ENCODE assay signal across 21 cellular contexts in the genomic region with DNA sequence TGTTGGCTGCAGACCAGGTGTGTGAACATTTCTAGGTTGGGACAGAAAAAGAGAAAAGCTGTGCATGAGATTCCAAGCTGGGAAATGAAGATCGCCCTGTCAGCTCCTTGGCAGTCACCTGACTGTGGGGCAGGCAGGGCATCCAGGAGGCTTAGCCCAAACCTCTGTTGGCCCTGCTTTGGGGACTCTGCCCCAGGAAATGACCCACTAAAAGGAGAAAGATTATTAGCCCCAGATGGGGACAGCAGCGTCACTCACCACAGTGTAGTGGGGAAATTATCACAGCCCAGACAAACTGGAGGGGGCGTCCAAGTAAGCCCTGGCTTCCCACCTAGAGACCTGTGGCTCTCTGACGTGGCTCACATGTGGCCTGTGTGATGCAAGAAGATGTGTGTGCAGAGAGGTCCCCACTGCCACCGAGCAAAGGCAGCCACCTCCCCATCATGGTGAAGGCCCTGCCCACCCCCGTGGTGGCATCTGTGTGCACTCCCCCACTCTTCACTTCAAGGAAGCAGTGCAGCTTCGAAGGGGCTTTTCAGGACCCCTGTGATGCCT. TPM values are rescaled to one million over a fixed set of nuclear protein-coding genes. Genes with fewer than 3 reads are reported as not detected.
DNase-seq lines count a peak whose midpoint lies in the region; ATAC-seq and TF ChIP-seq lines count a peak whose summit lies in the region.
"Had no signal": no experiment of that assay in that cellular context is flagged by ENCODE, and none has a peak within 500 bp of the region (broad histone marks: within the 10 kb centered on the region; RNA-seq: fewer than 3 reads in every experiment).

No MANE protein-coding gene starts in this region.

- 36% methylated on average over 2 of the region's 7 CpGs for WGBS in SK-N-SH (ENCODE audit: low lambda C conversion rate)
- 57 to 81% (median 75%) methylated on average over 7 of the region's 7 CpGs for WGBS in ovary, 3 donors

- no peak overlapping the region for H3K4me2 ChIP-seq in SK-N-SH
- H3K4me2 ChIP-seq: KMS-11 had no signal

- no peaks in the 10 kb centered on the region for H3K79me2 ChIP-seq in SK-N-SH (ENCODE audit: insufficient read depth)

- H3K9ac ChIP-seq in SK-N-SH, result no peak overlapping the region
- H3K9ac ChIP-seq: KMS-11 had no signal

- H4K20me1 ChIP-seq in SK-N-SH (ENCODE audit: insufficient read depth), result no peaks in the 10 kb centered on the region

- H3K36me3 ChIP-seq in SK-N-SH (replicated peaks in 1 of 2; ENCODE audit: control insufficient read depth in 1 of 2, insufficient read depth in 2 of 2, low read length in 1 of 2) (no peaks in the 10 kb centered on the region), ovary (no peaks in the 10 kb centered on the region)

- peaks cover 5% of the 10 kb centered on the region for H3K27me3 Mint-ChIP-seq in activated T-cell treated with anti-CD3 and anti-CD28 coated beads, Interleukin-2, amount 50 U/mL, for 24 hours
- peaks cover 5% of the 10 kb centered on the region for H3K27me3 Mint-ChIP-seq in activated T-cell treated with anti-CD3 and anti-CD28 coated beads, Interleukin-2, amount 50 U/mL, for 72 hours (ENCODE audit: low read depth)
- H3K27me3 Mint-ChIP-seq in T-helper 17 cell, result peaks cover 7% of the 10 kb centered on the region

- TF ChIP-seq POLR2A in ovary (IDR thresholded peaks at IDR 0.05), result no peak

- H3K27ac ChIP-seq in SK-N-SH (ENCODE audit: low read depth in 2 of 2, low read length in 1 of 2) (no peak overlapping the region), ovary (no peak overlapping the region)
- H3K27ac ChIP-seq: 22Rv1, KMS-11 had no signal

- H3K4me3 ChIP-seq in SK-N-SH (ENCODE audit: low read depth in 2 of 2, low read length in 1 of 2) (no peak overlapping the region), ovary (no peak overlapping the region)

- no peaks in the 10 kb centered on the region for H3K9me2 ChIP-seq in SK-N-SH

- no peak overlapping the region for H3K4me3 Mint-ChIP-seq in activated T-cell treated with anti-CD3 and anti-CD28 coated beads, Interleukin-2, amount 50 U/mL, for 24 hours
- H3K4me3 Mint-ChIP-seq in activated T-cell treated with anti-CD3 and anti-CD28 coated beads, Interleukin-2, amount 50 U/mL, for 72 hours, result no peak overlapping the region
- no peak overlapping the region for H3K4me3 Mint-ChIP-seq in T-helper 17 cell
- H3K4me3 Mint-ChIP-seq: HFFc6 had no signal

- intact Hi-C loops in ovary (cut with DNase I), result no loop called here

- peaks cover 37% of the 10 kb centered on the region for H3K4me1 Mint-ChIP-seq in activated T-cell treated with anti-CD3 and anti-CD28 coated beads, Interleukin-2, amount 50 U/mL, for 24 hours (ENCODE audit: low read depth)
- peaks cover 31% of the 10 kb centered on the region for H3K4me1 Mint-ChIP-seq in activated T-cell treated with anti-CD3 and anti-CD28 coated beads, Interleukin-2, amount 50 U/mL, for 72 hours (ENCODE audit: low read depth)
- peaks cover 26% of the 10 kb centered on the region for H3K4me1 Mint-ChIP-seq in T-helper 17 cell

- no peaks in the 10 kb centered on the region for H3F3A ChIP-seq in SK-N-SH (replicated peaks; ENCODE audit: insufficient read depth)

- DNase-seq in SK-N-SH, result peak; percentile 12
- DNase-seq in activated T-cell treated with anti-CD3 and anti-CD28 coated beads, Interleukin-2, amount 50 U/mL, for 24 hours, result peak; percentile 2
- DNase-seq in activated T-cell treated with anti-CD3 and anti-CD28 coated beads, Interleukin-2, amount 50 U/mL, for 72 hours, result no peak
- DNase-seq in T-helper 17 cell, result no peak
- DNase-seq in ovary, result peak in 3 of 5 donors; percentile 2 to 9 (median 3)
- DNase-seq in NCI-H1105 treated with DMSO at 0.1 percent for 48 hours (lab: John Stamatoyannopoulos, UW), result no peak
- DNase-seq in NCI-H226, result no peak
- DNase-seq: DMS 273 treated with DMSO at 0.1 percent for 48 hours, GDM1, HFFc6, MV-4-11, NCI-H1417, NCI-H187, NCI-H2107, NCI-H2227 treated with DMSO at 0.1 percent for 48 hours, NCI-H524 had no signal

- no peak overlapping the region for H2AFZ ChIP-seq in SK-N-SH (ENCODE audit: low read depth)

- POLR2A ChIA-PET in SK-N-SH (lab: Yijun Ruan, JAX), result no interaction called here

- H3K36me3 Mint-ChIP-seq in activated T-cell treated with anti-CD3 and anti-CD28 coated beads, Interleukin-2, amount 50 U/mL, for 24 hours (ENCODE audit: low read depth), result peaks cover 6% of the 10 kb centered on the region
- H3K36me3 Mint-ChIP-seq in activated T-cell treated with anti-CD3 and anti-CD28 coated beads, Interleukin-2, amount 50 U/mL, for 72 hours (ENCODE audit: insufficient read depth in 2 of 2), result peaks cover 0 to 11% of the 10 kb centered on the region in 2 donors
- peaks cover 7% of the 10 kb centered on the region for H3K36me3 Mint-ChIP-seq in T-helper 17 cell (ENCODE audit: low read depth)

- no peak overlapping the region for H3K27ac Mint-ChIP-seq in activated T-cell treated with anti-CD3 and anti-CD28 coated beads, Interleukin-2, amount 50 U/mL, for 24 hours
- no peak overlapping the region for H3K27ac Mint-ChIP-seq in activated T-cell treated with anti-CD3 and anti-CD28 coated beads, Interleukin-2, amount 50 U/mL, for 72 hours
- H3K27ac Mint-ChIP-seq in T-helper 17 cell, result peak overlapping the region; percentile 39
- H3K27ac Mint-ChIP-seq: HFFc6 had no signal

- H3K4me1 ChIP-seq in SK-N-SH (ENCODE audit: control insufficient read depth in 1 of 2, insufficient read depth in 2 of 2, low read depth in 1 of 2, low read length in 1 of 2) (peaks cover 0 to 2% of the 10 kb centered on the region in 2 experiments; a peak in 1 of 4 replicates), ovary (ENCODE audit: insufficient read depth) (no peaks in the 10 kb centered on the region)

- CTCF ChIA-PET in SK-N-SH (lab: Yijun Ruan, JAX), result interaction anchor here (1.3 kb wide), 1 partner anchor 16 kb away, joined by 4 read pairs; no protein-coding TSS in a partner anchor

- TF ChIP-seq EP300 in SK-N-SH (IDR thresholded peaks at IDR 0.05; ENCODE audit: borderline replicate concordance in 1 of 2, low read depth in 1 of 2, low read length in 1 of 2) (no peak), ovary (IDR thresholded peaks at IDR 0.05) (no peak)

- H3K9me3 Mint-ChIP-seq in activated T-cell treated with anti-CD3 and anti-CD28 coated beads, Interleukin-2, amount 50 U/mL, for 24 hours, result peaks cover 10% of the 10 kb centered on the region
- H3K9me3 Mint-ChIP-seq in activated T-cell treated with anti-CD3 and anti-CD28 coated beads, Interleukin-2, amount 50 U/mL, for 72 hours, result peaks cover 4 to 5% of the 10 kb centered on the region in 2 donors
- H3K9me3 Mint-ChIP-seq: HFFc6 had no signal

- TF ChIP-seq RAD21 in SK-N-SH (IDR thresholded peaks at IDR 0.05; ENCODE audit: low read length), result no peak

- no peak for ATAC-seq in SK-N-SH treated with all-trans-retinoic acid at 6 μM for 48 hours
- ATAC-seq in activated T-cell treated with anti-CD3 and anti-CD28 coated beads, Interleukin-2, amount 50 U/mL, for 72 hours (replicated peaks in 1 of 2), result no peak
- ATAC-seq in T-helper 17 cell, result no peak

- no peaks in the 10 kb centered on the region for H3K27me3 ChIP-seq in SK-N-SH (ENCODE audit: insufficient read depth)
- no peaks in the 10 kb centered on the region for H3K27me3 ChIP-seq in ovary

- TF ChIP-seq CTCF in SK-N-SH (IDR thresholded peaks at IDR 0.05) (no peak), ovary (IDR thresholded peaks at IDR 0.05) (no peak)

- no peaks in the 10 kb centered on the region for H3K9me3 ChIP-seq in SK-N-SH
- H3K9me3 ChIP-seq in T-helper 17 cell (ENCODE audit: control insufficient read depth, low read length, poor library complexity, severe bottlenecking), result no peaks in the 10 kb centered on the region
- no peaks in the 10 kb centered on the region for H3K9me3 ChIP-seq in ovary

TF ChIP-seq in SK-N-SH, 30 proteins besides CTCF, POLR2A, EP300 and RAD21:
- TF ChIP-seq TAF1 (IDR thresholded peaks at IDR 0.05; ENCODE audit: borderline replicate concordance, low read depth, low read length), result no peak
- no peak for TF ChIP-seq TEAD4 (IDR thresholded peaks at IDR 0.05; ENCODE audit: borderline replicate concordance, insufficient read depth)
- TF ChIP-seq GABPA (IDR thresholded peaks at IDR 0.05; ENCODE audit: low read depth), result no peak
- TF ChIP-seq TCF12 (IDR thresholded peaks at IDR 0.05), result no peak

TF ChIP-seq in SK-N-SH treated with all-trans-retinoic acid at 6 μM for 48 hours, 23 proteins besides CTCF, POLR2A, EP300 and RAD21 (continues in another document):
- TF ChIP-seq PPARA (CRISPR knock-in tag; IDR thresholded peaks at IDR 0.05; ENCODE audit: borderline replicate concordance) (no peak), ZC3H10 (CRISPR knock-in tag; IDR thresholded peaks at IDR 0.05) (no peak), ESRRG (CRISPR knock-in tag; IDR thresholded peaks at IDR 0.05) (no peak), ZNF8 (CRISPR knock-in tag; IDR thresholded peaks at IDR 0.05) (no peak), BACH2 (CRISPR knock-in tag; IDR thresholded peaks at IDR 0.05; ENCODE audit: borderline replicate concordance) (no peak)
- TF ChIP-seq, protein P1, sequence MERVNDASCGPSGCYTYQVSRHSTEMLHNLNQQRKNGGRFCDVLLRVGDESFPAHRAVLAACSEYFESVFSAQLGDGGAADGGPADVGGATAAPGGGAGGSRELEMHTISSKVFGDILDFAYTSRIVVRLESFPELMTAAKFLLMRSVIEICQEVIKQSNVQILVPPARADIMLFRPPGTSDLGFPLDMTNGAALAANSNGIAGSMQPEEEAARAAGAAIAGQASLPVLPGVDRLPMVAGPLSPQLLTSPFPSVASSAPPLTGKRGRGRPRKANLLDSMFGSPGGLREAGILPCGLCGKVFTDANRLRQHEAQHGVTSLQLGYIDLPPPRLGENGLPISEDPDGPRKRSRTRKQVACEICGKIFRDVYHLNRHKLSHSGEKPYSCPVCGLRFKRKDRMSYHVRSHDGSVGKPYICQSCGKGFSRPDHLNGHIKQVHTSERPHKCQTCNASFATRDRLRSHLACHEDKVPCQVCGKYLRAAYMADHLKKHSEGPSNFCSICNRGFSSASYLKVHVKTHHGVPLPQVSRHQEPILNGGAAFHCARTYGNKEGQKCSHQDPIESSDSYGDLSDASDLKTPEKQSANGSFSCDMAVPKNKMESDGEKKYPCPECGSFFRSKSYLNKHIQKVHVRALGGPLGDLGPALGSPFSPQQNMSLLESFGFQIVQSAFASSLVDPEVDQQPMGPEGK (CRISPR knock-in tag; IDR thresholded peaks at IDR 0.05; ENCODE audit: borderline replicate concordance), result no peak

RNA-seq across cellular contexts. Expression of a gene that starts 39.1 kb away (rescaled TPM):
- polyA plus RNA-seq in SK-N-SH (2012; rRNA removed) (0.03 TPM in 1 of 2 replicates, not detected in the other), ovary (10 to 100 TPM in 1 of 2 donors, 1 to 10 TPM in 1; 3.1 to 13.9 TPM)
- polyA plus RNA-seq in SK-N-SH (2012; cell fraction: cytosol; rRNA removed), result 0.01 TPM in 2 replicates
- not detected in 2 replicates for polyA plus RNA-seq in SK-N-SH (2012; cell fraction: nucleus; rRNA removed)
- total RNA-seq in activated T-cell treated with anti-CD3 and anti-CD28 coated beads, Interleukin-2, amount 50 U/mL, for 72 hours, result not detected
- total RNA-seq in T-helper 17 cell (not detected), ovary (10 to 100 TPM in 6 of 7 donors, 1 to 10 TPM in 1; 5.6 to 24.7 (median 14.0) TPM)
- total RNA-seq: Daoy, HFFc6, RPMI7951 had no signal

Comparison
In these comparisons a context has a peak if more than half of its experiments do, and no peak if none do; other contexts are left out.
1. DNase-seq: peak in SK-N-SH (single experiment), activated T-cell treated with anti-CD3 and anti-CD28 coated beads, Interleukin-2, amount 50 U/mL, for 24 hours (single experiment) and ovary (3 of 5); none in activated T-cell treated with anti-CD3 and anti-CD28 coated beads, Interleukin-2, amount 50 U/mL, for 72 hours (0 of 2), T-helper 17 cell (0 of 3), NCI-H1105 treated with DMSO at 0.1 percent for 48 hours (single experiment) and NCI-H226 (single experiment).
2. RNA of a gene that starts 39.1 kb away (total RNA-seq): 5.6 to 24.7 TPM in ovary; not detected in activated T-cell treated with anti-CD3 and anti-CD28 coated beads, Interleukin-2, amount 50 U/mL, for 72 hours and not detected in T-helper 17 cell; every median in the first group is over 4 times any median in the second.